ENCODE assay signal across 9 cellular contexts in the genomic region with DNA sequence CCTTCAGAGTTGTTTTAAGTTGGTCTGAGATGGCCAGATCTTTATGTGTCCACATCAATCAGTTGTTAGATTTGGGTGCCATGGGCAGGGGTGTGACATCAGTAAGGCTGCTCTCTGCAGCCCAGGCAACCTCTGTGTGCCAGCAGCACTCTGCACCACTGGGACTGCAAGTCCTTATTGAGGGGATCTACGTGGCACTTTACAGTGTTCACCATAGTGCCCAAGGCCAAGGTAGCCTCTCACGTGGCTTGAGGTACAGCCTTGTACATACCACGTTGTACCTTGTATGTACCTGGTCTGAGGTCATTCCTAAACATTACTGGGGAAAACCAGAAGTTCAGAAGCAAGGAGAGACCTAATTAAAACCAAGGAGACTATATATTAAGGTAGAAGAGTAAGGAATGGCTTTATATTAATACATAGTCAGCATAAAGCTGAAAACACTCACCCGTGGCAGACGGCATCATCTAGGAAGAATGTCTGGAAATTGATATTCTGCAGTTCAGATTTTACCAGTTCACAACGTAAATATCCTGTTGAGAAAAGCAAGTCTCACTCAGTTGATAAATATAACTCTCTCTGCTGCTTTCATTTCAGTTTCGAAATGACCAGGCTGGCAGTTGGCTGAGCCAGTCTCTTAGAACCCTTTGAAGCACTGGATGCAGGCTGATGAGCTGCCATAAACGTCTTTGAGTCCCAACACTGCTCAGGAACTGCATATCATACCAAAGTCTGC.
DNase-seq lines count a peak whose midpoint lies in the region; ATAC-seq, FAIRE-seq and TF ChIP-seq lines count a peak whose summit lies in the region.
"Had no signal": no experiment of that assay in that cellular context is flagged by ENCODE, and none has a peak within 500 bp of the region (broad histone marks: within the 10 kb centered on the region; RNA-seq: fewer than 3 reads in every experiment).

No MANE protein-coding gene starts in this region.

- TF ChIP-seq RAD21 in GM12878 (IDR thresholded peaks at IDR 0.05; ENCODE audit: insufficient read depth, low read depth, low read length), result no peak

- H3K14ac ChIP-seq in trophoblast cell (ENCODE audit: low read length), result no peak overlapping the region

- H3K36me3 ChIP-seq in GM12878 (ENCODE audit: control insufficient read depth in 2 of 2, insufficient read depth in 2 of 2, low read length in 1 of 2) (no peaks in the 10 kb centered on the region), Peyer's patch (no peaks in the 10 kb centered on the region), trophoblast cell (ENCODE audit: control insufficient read depth in 1 of 2, insufficient read depth in 2 of 2, low read length in 2 of 2) (no peaks in the 10 kb centered on the region)

- H4K12ac ChIP-seq in trophoblast cell (ENCODE audit: low read depth, low read length), result no peak overlapping the region

- peak overlapping the region; percentile 53 for H3K27ac ChIP-seq in GM12878 (ENCODE audit: control insufficient read depth, insufficient read depth)
- H3K27ac ChIP-seq in Peyer's patch, result peak overlapping the region in 1 of 4 donors; percentile 32
- no peak overlapping the region for H3K27ac ChIP-seq in coronary artery
- H3K27ac ChIP-seq in trophoblast cell (ENCODE audit: low read depth, low read length), result no peak overlapping the region

- H2AK5ac ChIP-seq in trophoblast cell (ENCODE audit: low read length), result no peak overlapping the region

- TF ChIP-seq POLR2A in GM12892 (IDR thresholded peaks at IDR 0.05; ENCODE audit: low read depth, low read length), result no peak
- TF ChIP-seq POLR2A in GM12878 (IDR thresholded peaks at IDR 0.05; ENCODE audit: low read depth, low read length), result no peak
- no peak for TF ChIP-seq POLR2A in Peyer's patch (IDR thresholded peaks at IDR 0.05)

- TF ChIP-seq CTCF in GM12878 (IDR thresholded peaks at IDR 0.05 in 2 of 3, conservative IDR thresholded peaks at IDR 0.05 in 1 of 3; ENCODE audit: control insufficient read depth in 2 of 3, extremely low read depth in 1 of 3, insufficient read depth in 1 of 3, low read depth in 3 of 3, low read length in 3 of 3) (no peak), Peyer's patch (IDR thresholded peaks at IDR 0.05) (no peak), coronary artery (IDR thresholded peaks at IDR 0.05) (no peak)

- CTCF ChIA-PET in GM12878 (lab: Yijun Ruan, JAX), result interaction anchor here (1.0 to 5.2 kb wide), 3 partner anchors 32 to 147 kb away, joined by 4 to 29 read pairs (median 4); no protein-coding TSS in a partner anchor

- FAIRE-seq in GM12892 (lab: Jason Lieb, UNC), result peak; percentile 96
- peak; percentile 88 for FAIRE-seq in GM12878 (lab: Jason Lieb, UNC)

- H3K9me3 ChIP-seq in GM12878 (replicated peaks; ENCODE audit: control insufficient read depth, insufficient read depth, low read length) (no peaks in the 10 kb centered on the region), Peyer's patch (no peaks in the 10 kb centered on the region), trophoblast cell (ENCODE audit: insufficient read depth, low read depth, low read length) (peaks cover 2% of the 10 kb centered on the region)

- H4K20me1 ChIP-seq in GM12878 (ENCODE audit: control insufficient read depth, insufficient read depth), result no peaks in the 10 kb centered on the region

- peak overlapping the region; percentile 73 for H3K4me2 ChIP-seq in GM12878 (ENCODE audit: control insufficient read depth, insufficient read depth)
- no peak overlapping the region for H3K4me2 ChIP-seq in trophoblast cell (ENCODE audit: low read length)

- H3K4ac ChIP-seq in trophoblast cell (ENCODE audit: low read depth, low read length), result no peak overlapping the region

- RAD21 ChIA-PET in GM12878 (lab: Charles Lee; ENCODE audit: unreplicated experiment), result no interaction called here

- no peak overlapping the region for H2BK120ac ChIP-seq in trophoblast cell (ENCODE audit: insufficient read depth, low read length, poor library complexity)

- WGBS in GM12878 (ENCODE audit: insufficient coverage, insufficient replicate concordance, low lambda C conversion rate, missing lambda C conversion rate), result 2% methylated on average over 8 of the region's 8 CpGs
- WGBS in trophoblast cell (ENCODE audit: extremely low coverage, insufficient coverage, insufficient read length), result no CpG with 5 or more reads among the region's 8 CpGs

- ATAC-seq in GM19455 (IDR thresholded peaks at IDR 0.05; ENCODE audit: unreplicated experiment) (peak; percentile 67), HG03103 (IDR thresholded peaks at IDR 0.05; ENCODE audit: low read depth, unreplicated experiment) (peak; percentile 76), GM12878 (peak; percentile 94)

- peak overlapping the region; percentile 37; the same call in 1 of the 2 replicates for H3K4me3 ChIP-seq in GM12878
- no peak overlapping the region for H3K4me3 ChIP-seq in Peyer's patch
- no peak overlapping the region for H3K4me3 ChIP-seq in coronary artery
- no peak overlapping the region for H3K4me3 ChIP-seq in trophoblast cell (ENCODE audit: low read depth, low read length)

- DNase-seq in GM12892 (ENCODE audit: insufficient read length), result no peak
- DNase-seq in GM12878 (ENCODE audit: low read depth, low spot score), result peak; percentile 60
- DNase-seq in Peyer's patch, result no peak
- no peak for DNase-seq in coronary artery (ENCODE audit: low spot score)
- DNase-seq in activated T-cell treated with anti-CD3 and anti-CD28 coated beads, Interleukin-2, amount 50 U/mL, for 1 hour, result no peak
- no peak for DNase-seq in trophoblast cell
- DNase-seq: stimulated activated CD4-positive, alpha-beta T cell treated with anti-CD3 and anti-CD28 coated beads, Interleukin-2, amount 100 ng/mL, for 24 hours had no signal

- BruUV-seq in GM12878 (replicated peaks; lab: Mats Ljungman, UMichigan), result no TSS peak

- no peaks in the 10 kb centered on the region for H3K27me3 ChIP-seq in GM12878 (replicated peaks in 1 of 2; ENCODE audit: control insufficient read depth in 2 of 2, insufficient read depth in 2 of 2, low read length in 1 of 2)
- H3K27me3 ChIP-seq in Peyer's patch, result no peaks in the 10 kb centered on the region
- H3K27me3 ChIP-seq in trophoblast cell (ENCODE audit: insufficient read depth, low read length), result no peaks in the 10 kb centered on the region

- SMC1A ChIA-PET in GM12878 (lab: Charles Lee; ENCODE audit: uncharacterized antibody, unreplicated experiment), result interaction anchor here (1.2 to 3.1 kb wide), 2 partner anchors 32 to 147 kb away, joined by 3 to 12 read pairs; no protein-coding TSS in a partner anchor

- peaks cover 2% of the 10 kb centered on the region for H3K79me1 ChIP-seq in trophoblast cell (ENCODE audit: low read length)

- TF ChIP-seq EP300 in GM12878 (IDR thresholded peaks at IDR 0.05; ENCODE audit: borderline replicate concordance in 1 of 2, control insufficient read depth in 1 of 2, low read depth in 2 of 2, low read length in 2 of 2), result no peak

- H3K18ac ChIP-seq in trophoblast cell (ENCODE audit: low read length), result no peak overlapping the region

- H2BK12ac ChIP-seq in trophoblast cell (ENCODE audit: low read length), result no peak overlapping the region

- no peak overlapping the region for H4K91ac ChIP-seq in trophoblast cell (ENCODE audit: low read depth, low read length)

- H3K23ac ChIP-seq in trophoblast cell (ENCODE audit: low read length), result no peak overlapping the region

- in situ Hi-C loops in GM12878 (cut with MboI), result no loop called here

- H3K4me1 ChIP-seq in GM12878 (ENCODE audit: control insufficient read depth, insufficient read depth, low read length) (peaks cover 30% of the 10 kb centered on the region), Peyer's patch (no peaks in the 10 kb centered on the region), trophoblast cell (ENCODE audit: control insufficient read depth in 1 of 2, insufficient read depth in 2 of 2, low read length in 2 of 2) (peaks cover 6 to 9% of the 10 kb centered on the region in 2 experiments)

- peak overlapping the region; percentile 31 for H2AFZ ChIP-seq in GM12878 (ENCODE audit: control insufficient read depth, low read depth, low read length)
- no peak overlapping the region for H2AFZ ChIP-seq in trophoblast cell (ENCODE audit: insufficient read depth, low read length, poor library complexity)

- H3K79me2 ChIP-seq in GM12878 (ENCODE audit: control insufficient read depth, insufficient read depth, low read length), result no peaks in the 10 kb centered on the region
- peaks cover 2% of the 10 kb centered on the region for H3K79me2 ChIP-seq in trophoblast cell (ENCODE audit: control insufficient read depth, insufficient read depth, low read length, poor library complexity)

- POLR2A ChIA-PET in GM12878 (lab: Charles Lee), result interaction anchor here (1.2 kb wide), 1 partner anchor 127 kb away, joined by 5 read pairs; no protein-coding TSS in a partner anchor

- intact Hi-C loops in GM12878 (cut with micrococcal nuclease; ENCODE audit: unreplicated experiment), result loop anchor here (1.0 kb wide), 1 partner anchor 32 kb away; no protein-coding TSS in a partner anchor

- H2BK5ac ChIP-seq in trophoblast cell (ENCODE audit: low read depth, low read length, poor library complexity), result no peak overlapping the region

- H4K8ac ChIP-seq in trophoblast cell (ENCODE audit: low read depth, low read length), result no peak overlapping the region

- H3K9ac ChIP-seq in GM12878 (ENCODE audit: control insufficient read depth, insufficient read depth, low read length) (peak overlapping the region; percentile 41; the same call in 1 of the 2 replicates), trophoblast cell (ENCODE audit: low read length) (no peak overlapping the region)

TF ChIP-seq in GM12878, 131 proteins besides CTCF, POLR2A, EP300 and RAD21 (continues in another document):
- TF ChIP-seq SRF (IDR thresholded peaks at IDR 0.05; ENCODE audit: low read depth in 2 of 2, low read length in 2 of 2) (0 out of 4 replicates have a peak, but pooled peaks of 1 of the 2 experiments have one; percentile 23), EED (IDR thresholded peaks at IDR 0.05; ENCODE audit: low read depth) (no peak), RB1 (IDR thresholded peaks at IDR 0.05; ENCODE audit: borderline replicate concordance) (no peak)
- TF ChIP-seq, protein P1, sequence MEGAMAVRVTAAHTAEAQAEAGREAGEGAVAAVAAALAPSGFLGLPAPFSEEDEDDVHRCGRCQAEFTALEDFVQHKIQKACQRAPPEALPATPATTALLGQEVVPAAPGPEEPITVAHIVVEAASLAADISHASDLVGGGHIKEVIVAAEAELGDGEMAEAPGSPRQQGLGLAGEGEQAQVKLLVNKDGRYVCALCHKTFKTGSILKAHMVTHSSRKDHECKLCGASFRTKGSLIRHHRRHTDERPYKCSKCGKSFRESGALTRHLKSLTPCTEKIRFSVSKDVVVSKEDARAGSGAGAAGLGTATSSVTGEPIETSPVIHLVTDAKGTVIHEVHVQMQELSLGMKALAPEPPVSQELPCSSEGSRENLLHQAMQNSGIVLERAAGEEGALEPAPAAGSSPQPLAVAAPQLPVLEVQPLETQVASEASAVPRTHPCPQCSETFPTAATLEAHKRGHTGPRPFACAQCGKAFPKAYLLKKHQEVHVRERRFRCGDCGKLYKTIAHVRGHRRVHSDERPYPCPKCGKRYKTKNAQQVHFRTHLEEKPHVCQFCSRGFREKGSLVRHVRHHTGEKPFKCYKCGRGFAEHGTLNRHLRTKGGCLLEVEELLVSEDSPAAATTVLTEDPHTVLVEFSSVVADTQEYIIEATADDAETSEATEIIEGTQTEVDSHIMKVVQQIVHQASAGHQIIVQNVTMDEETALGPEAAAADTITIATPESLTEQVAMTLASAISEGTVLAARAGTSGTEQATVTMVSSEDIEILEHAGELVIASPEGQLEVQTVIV (IDR thresholded peaks at IDR 0.05; ENCODE audit: borderline replicate concordance, partially characterized antibody), result no peak
